In the genomic region with DNA sequence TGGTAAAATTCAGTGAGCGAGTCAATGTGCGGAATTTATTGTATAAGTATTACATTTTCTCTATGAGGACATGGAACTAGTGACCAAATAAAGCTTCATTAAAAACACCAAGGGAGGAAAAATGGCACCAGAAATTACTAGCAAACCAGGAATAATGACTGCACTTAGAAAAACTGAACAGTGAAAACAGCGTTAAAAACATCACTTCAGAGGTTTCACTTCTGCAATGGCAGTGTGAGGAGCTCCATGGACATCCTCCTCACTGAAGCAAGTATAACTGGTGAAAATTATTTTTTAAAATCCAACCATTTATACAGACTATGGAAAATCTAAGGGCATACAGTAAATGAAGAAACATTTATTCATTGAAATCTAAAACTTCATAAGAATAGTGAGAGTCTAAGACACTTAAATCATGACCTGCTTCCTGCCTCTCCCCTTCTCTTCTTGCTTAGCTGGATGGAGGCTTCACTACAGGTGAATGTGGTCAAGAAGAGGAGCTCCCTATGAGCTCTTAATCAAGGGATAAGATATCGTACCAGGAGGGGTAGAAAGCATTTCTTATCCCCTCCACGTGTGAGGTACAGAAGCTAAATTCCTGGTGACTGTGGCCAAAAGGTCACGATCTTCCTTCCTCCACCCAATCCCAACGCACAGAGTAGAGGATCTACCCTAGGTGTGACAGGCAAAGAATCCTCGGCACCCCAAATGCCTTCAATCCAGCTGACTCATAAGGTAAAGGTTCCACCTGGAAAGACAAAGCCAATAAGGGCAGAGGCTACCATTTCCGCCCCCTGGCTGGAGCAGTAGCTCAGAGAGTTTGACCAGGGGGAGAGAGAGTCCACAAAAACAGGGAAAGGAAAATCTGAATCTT, we compare ENCODE assay signal across 10 cellular contexts. TPM values are rescaled to one million over a fixed set of nuclear protein-coding genes. Genes with fewer than 3 reads are reported as not detected.
DNase-seq lines count a peak whose midpoint lies in the region; ATAC-seq, FAIRE-seq and TF ChIP-seq lines count a peak whose summit lies in the region.
"Had no signal": no experiment of that assay in that cellular context is flagged by ENCODE, and none has a peak within 500 bp of the region (broad histone marks: within the 10 kb centered on the region; RNA-seq: fewer than 3 reads in every experiment).

No MANE protein-coding gene starts in this region.

- peak overlapping the region; percentile 27 for H3K27ac ChIP-seq in lower lobe of right lung
- peak overlapping the region in 1 of 2 donors; percentile 23 for H3K27ac ChIP-seq in kidney (ENCODE audit: low read depth in 2 of 2, low read length in 2 of 2)

- H3K9me3 ChIP-seq in lower lobe of right lung (no peaks in the 10 kb centered on the region), kidney (ENCODE audit: control insufficient read depth in 1 of 2, low read length in 2 of 2) (no peaks in the 10 kb centered on the region)

- H3K4me1 ChIP-seq in lower lobe of right lung: peaks cover 21% of the 10 kb centered on the region
- peaks cover 0 to 2% of the 10 kb centered on the region in 2 donors for H3K4me1 ChIP-seq in kidney (ENCODE audit: control insufficient read depth in 1 of 2, insufficient read depth in 1 of 2, low read depth in 1 of 2, low read length in 2 of 2)

- H3K36me3 ChIP-seq in lower lobe of right lung (no peaks in the 10 kb centered on the region), kidney (ENCODE audit: control insufficient read depth in 1 of 2, insufficient read depth in 2 of 2, low read length in 2 of 2) (no peaks in the 10 kb centered on the region)

- FAIRE-seq in kidney (lab: Jason Lieb, UNC): no peak

- intact Hi-C loops in lower lobe of right lung (cut with DNase I) (no loop called here), kidney (cut with DNase I) (no loop called here)

- no peaks in the 10 kb centered on the region for H3K27me3 ChIP-seq in lower lobe of right lung (ENCODE audit: low read depth)

- TF ChIP-seq CTCF in lower lobe of right lung (IDR thresholded peaks at IDR 0.05) (no peak), kidney (IDR thresholded peaks at IDR 0.05; ENCODE audit: borderline replicate concordance, extremely low read depth, insufficient read depth) (no peak)

- no peak overlapping the region for H3K9ac ChIP-seq in kidney (ENCODE audit: low read length in 2 of 2)

- H3K4me3 ChIP-seq in lower lobe of right lung: no peak overlapping the region
- H3K4me3 ChIP-seq in kidney (ENCODE audit: low read length in 2 of 2): no peak overlapping the region

- ATAC-seq in GM18870 (IDR thresholded peaks at IDR 0.05; ENCODE audit: unreplicated experiment) (peak; percentile 90), GM21723 (IDR thresholded peaks at IDR 0.05; ENCODE audit: unreplicated experiment) (peak; percentile 89), HG03457 (IDR thresholded peaks at IDR 0.05; ENCODE audit: unreplicated experiment) (peak; percentile 58), lower lobe of right lung (no peak)

- no peak for DNase-seq in lower lobe of right lung
- no peak for DNase-seq in kidney
- DNase-seq in HPDE6-E6E7 (ENCODE audit: extremely low spot score): no peak
- no peak for DNase-seq in D341Med (ENCODE audit: low spot score)
- DNase-seq in HK-2 (ENCODE audit: unreplicated experiment): no peak
- DNase-seq: NCI-H187 treated with DMSO at 0.1 percent for 48 hours, T-helper 9 cell had no signal

RNA-seq across cellular contexts. Expression of gene ASF1A, which starts 12.3 kb away (rescaled TPM):
- 25.9 TPM for total RNA-seq in lower lobe of right lung
- 15.1 TPM for total RNA-seq in kidney
- polyA plus RNA-seq in kidney (ENCODE audit: insufficient read depth, low read depth, low replicate concordance): 15.1 TPM

RNA-seq across cellular contexts. Expression of gene MCM9, which starts 53.3 kb away (rescaled TPM):
- 23.6 TPM for total RNA-seq in lower lobe of right lung
- total RNA-seq in kidney: 25.9 TPM
- polyA plus RNA-seq in kidney (ENCODE audit: insufficient read depth, low read depth, low replicate concordance): 4.8 TPM

Comparison
In these comparisons a context has a peak if more than half of its experiments do, and no peak if none do; other contexts are left out.
1. ATAC-seq: peak in GM18870 (single experiment), GM21723 (single experiment) and HG03457 (single experiment); none in lower lobe of right lung (0 of 2).